ENCODE assay signal across 13 cellular contexts in the genomic region with DNA sequence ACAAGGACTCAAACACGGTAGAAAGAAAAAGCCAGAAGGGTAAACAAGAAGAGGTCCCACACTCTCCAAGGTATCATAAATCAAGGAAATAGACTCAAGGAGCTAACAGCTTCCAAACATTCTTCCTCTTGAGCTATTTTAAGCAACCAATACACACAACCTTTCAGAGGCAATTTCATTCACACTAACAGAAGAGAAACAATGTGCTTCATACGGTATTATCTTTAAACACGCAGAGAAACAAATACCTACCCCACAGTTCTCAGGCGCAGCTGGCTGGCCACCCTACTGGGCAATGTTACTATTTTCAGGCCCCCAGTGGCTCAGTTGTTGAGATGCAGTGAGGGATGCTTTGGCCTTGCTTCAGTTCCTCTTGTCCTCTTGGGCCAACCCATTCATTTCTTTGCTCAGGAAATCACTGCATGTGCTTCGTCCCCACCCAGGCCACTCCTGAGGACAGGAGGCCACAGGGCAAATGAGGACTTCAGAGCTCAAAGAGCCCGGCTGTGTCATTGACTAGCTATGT. TPM values are rescaled to one million over a fixed set of nuclear protein-coding genes. Genes with fewer than 3 reads are reported as not detected.
DNase-seq lines count a peak whose midpoint lies in the region; ATAC-seq and TF ChIP-seq lines count a peak whose summit lies in the region.
"Had no signal": no experiment of that assay in that cellular context is flagged by ENCODE, and none has a peak within 500 bp of the region (broad histone marks: within the 10 kb centered on the region; RNA-seq: fewer than 3 reads in every experiment).

No MANE protein-coding gene starts in this region.

- no peaks in the 10 kb centered on the region for H3K27me3 Mint-ChIP-seq in activated naive CD4-positive, alpha-beta T cell treated with anti-CD3 and anti-CD28 coated beads for 36 hours (ENCODE audit: low read depth)

- no peak overlapping the region for H3K27ac Mint-ChIP-seq in activated naive CD4-positive, alpha-beta T cell treated with anti-CD3 and anti-CD28 coated beads for 36 hours
- H3K27ac Mint-ChIP-seq: activated naive CD8-positive, alpha-beta T cell treated with anti-CD3 and anti-CD28 coated beads, Interleukin-2, amount 10 ng/mL, durations not matched to agents 7 days and 5 days had no signal

- CTCF ChIA-PET in HEK293 (lab: Yijun Ruan, JAX), result interaction anchor here (1.8 kb wide), 1 partner anchor 168 kb away, joined by 9 read pairs; no protein-coding TSS in a partner anchor
- CTCF ChIA-PET in activated naive CD4-positive, alpha-beta T cell treated with anti-CD3 and anti-CD28 coated beads for 36 hours (lab: Charles Lee), result interaction anchor here (1.0 kb wide), 1 partner anchor 168 kb away, joined by 3 read pairs; no protein-coding TSS in a partner anchor

- H3K4me1 ChIP-seq in HEK293 (ENCODE audit: control insufficient read depth, insufficient read depth, low read length), result peaks cover 13% of the 10 kb centered on the region
- peaks cover 13 to 51% of the 10 kb centered on the region in 2 donors for H3K4me1 ChIP-seq in ascending aorta
- H3K4me1 ChIP-seq in suprapubic skin, result peaks cover 34% of the 10 kb centered on the region
- H3K4me1 ChIP-seq: parathyroid adenoma had no signal

- intact Hi-C loops in ascending aorta (cut with DNase I), result no loop called here
- intact Hi-C loops in activated naive CD4-positive, alpha-beta T cell treated with anti-CD3 and anti-CD28 coated beads for 36 hours (cut with micrococcal nuclease), result no loop called here

- TF ChIP-seq POLR2A in suprapubic skin (IDR thresholded peaks at IDR 0.05), result no peak

- H3K27ac ChIP-seq in HEK293 (ENCODE audit: extremely low read depth, low read depth, low read length) (no peak overlapping the region), ascending aorta (peak overlapping the region; percentile 78 to 94), suprapubic skin (peak overlapping the region; percentile 18)
- H3K27ac ChIP-seq: parathyroid adenoma had no signal

- H3K4me1 Mint-ChIP-seq in activated naive CD4-positive, alpha-beta T cell treated with anti-CD3 and anti-CD28 coated beads for 36 hours (ENCODE audit: low read depth), result peaks cover under 1% of the 10 kb centered on the region

- H3K4me3 Mint-ChIP-seq in activated naive CD4-positive, alpha-beta T cell treated with anti-CD3 and anti-CD28 coated beads for 36 hours, result no peak overlapping the region
- H3K4me3 Mint-ChIP-seq: activated naive CD8-positive, alpha-beta T cell treated with anti-CD3 and anti-CD28 coated beads, Interleukin-2, amount 10 ng/mL, durations not matched to agents 7 days and 5 days had no signal

- TF ChIP-seq EP300 in suprapubic skin (IDR thresholded peaks at IDR 0.05), result no peak

- H3K9me3 Mint-ChIP-seq in activated naive CD4-positive, alpha-beta T cell treated with anti-CD3 and anti-CD28 coated beads for 36 hours, result no peaks in the 10 kb centered on the region
- H3K9me3 Mint-ChIP-seq: activated naive CD8-positive, alpha-beta T cell treated with anti-CD3 and anti-CD28 coated beads, Interleukin-2, amount 10 ng/mL, durations not matched to agents 7 days and 5 days had no signal

- H3K27me3 ChIP-seq in ascending aorta (no peaks in the 10 kb centered on the region), suprapubic skin (no peaks in the 10 kb centered on the region)

- H3K4me3 ChIP-seq in HEK293 (ENCODE audit: low read depth, low read length), result no peak overlapping the region
- H3K4me3 ChIP-seq in ascending aorta, result no peak overlapping the region
- no peak overlapping the region for H3K4me3 ChIP-seq in suprapubic skin

- DNase-seq in ascending aorta (ENCODE audit: low spot score in 2 of 2), result peak in 1 of 2 donors; percentile 79
- peak; percentile 69 for DNase-seq in left kidney (ENCODE audit: low read depth, low spot score)
- no peak for DNase-seq in suprapubic skin (ENCODE audit: low spot score in 2 of 2)
- DNase-seq in activated naive CD4-positive, alpha-beta T cell treated with anti-CD3 and anti-CD28 coated beads for 36 hours, result no peak
- DNase-seq in GM13977 (ENCODE audit: low spot score), result no peak
- DNase-seq: activated naive CD8-positive, alpha-beta T cell treated with anti-CD3 and anti-CD28 coated beads, Interleukin-2, amount 10 ng/mL, durations not matched to agents 7 days and 5 days; NCI-H446; stimulated activated naive CD8-positive, alpha-beta T cell treated with anti-CD3 and anti-CD28 coated beads, Interleukin-15, Interleukin-2, amounts not matched to agents 100 U/mL and 50 U/mL, for 24 hours; T1000 had no signal

- TF ChIP-seq CTCF in HEK293 (tag by site-specific recombination; IDR thresholded peaks at IDR 0.05), result no peak
- TF ChIP-seq CTCF in ascending aorta (IDR thresholded peaks at IDR 0.05), result no peak
- TF ChIP-seq CTCF in suprapubic skin (IDR thresholded peaks at IDR 0.05), result no peak
- TF ChIP-seq CTCF in GM13977 (IDR thresholded peaks at IDR 0.05; ENCODE audit: extremely low read depth, insufficient read depth, missing control alignments), result no peak

- POLR2A ChIA-PET in HEK293 (lab: Yijun Ruan, JAX), result no interaction called here

- in situ Hi-C loops in GM13977 (cut with MboI; ENCODE audit: low pct_unique_long_range_greater_than_20kb, low sequenced_read_pairs, unreplicated experiment), result no loop called here

- H3K9me3 ChIP-seq in HEK293 (ENCODE audit: control insufficient read depth, insufficient read depth, low read depth, low read length) (no peaks in the 10 kb centered on the region), ascending aorta (no peaks in the 10 kb centered on the region), suprapubic skin (no peaks in the 10 kb centered on the region)

- H3K36me3 Mint-ChIP-seq in activated naive CD4-positive, alpha-beta T cell treated with anti-CD3 and anti-CD28 coated beads for 36 hours (ENCODE audit: low read depth), result no peaks in the 10 kb centered on the region
- H3K36me3 Mint-ChIP-seq: activated naive CD8-positive, alpha-beta T cell treated with anti-CD3 and anti-CD28 coated beads, Interleukin-2, amount 10 ng/mL, durations not matched to agents 7 days and 5 days had no signal

- WGBS in suprapubic skin, result 51% methylated on average over 6 of the region's 6 CpGs

- ATAC-seq in HG03342 (IDR thresholded peaks at IDR 0.05; ENCODE audit: unreplicated experiment) (no peak), GM21367 (IDR thresholded peaks at IDR 0.05; ENCODE audit: unreplicated experiment) (no peak)
- ATAC-seq: stimulated activated naive CD8-positive, alpha-beta T cell treated with anti-CD3 and anti-CD28 coated beads, Interleukin-15, Interleukin-2, amounts not matched to agents 100 U/mL and 50 U/mL, for 24 hours had no signal

- H3K36me3 ChIP-seq in HEK293 (ENCODE audit: control insufficient read depth in 2 of 2, insufficient read depth in 1 of 2, low read length in 2 of 2) (no peaks in the 10 kb centered on the region), ascending aorta (no peaks in the 10 kb centered on the region), suprapubic skin (no peaks in the 10 kb centered on the region)

TF ChIP-seq in HEK293, 187 proteins besides CTCF, POLR2A, EP300 and RAD21 (continues in another document):
- peak; percentile 92 for TF ChIP-seq ZIC2 (tag by site-specific recombination; IDR thresholded peaks at IDR 0.05)
- no peak for TF ChIP-seq ZNF560 (tag by site-specific recombination; IDR thresholded peaks at IDR 0.05; ENCODE audit: borderline replicate concordance)
- TF ChIP-seq ZNF18 (tag by site-specific recombination; IDR thresholded peaks at IDR 0.05), result peak; percentile 58
- peak; percentile 41; the same call in 1 of the 2 replicates for TF ChIP-seq OSR2 (tag by site-specific recombination; IDR thresholded peaks at IDR 0.05)
- TF ChIP-seq HIC1 (tag by site-specific recombination; IDR thresholded peaks at IDR 0.05), result no peak
- peak; percentile 38; the same call in 1 of the 2 replicates for TF ChIP-seq PRDM6 (tag by site-specific recombination; IDR thresholded peaks at IDR 0.05)

RNA-seq across cellular contexts. Expression of gene ABTB2, which starts 15.7 kb away (rescaled TPM):
- total RNA-seq in ascending aorta (7.9 TPM), suprapubic skin (10 to 100 TPM in 3 of 4 donors, 1 to 10 TPM in 1; 5.4 to 15.6 (median 12.8) TPM)
- total RNA-seq in activated naive CD4-positive, alpha-beta T cell treated with anti-CD3 and anti-CD28 coated beads for 36 hours, result 1 to 10 TPM; 3.1 to 3.7 TPM
